1 cellular context compared by ENCODE assay signal in genomic region chr11:2730323-2731284, GRCh38.
TF ChIP-seq lines count a peak whose summit lies in the region.

No MANE protein-coding gene starts in this region.

TF ChIP-seq in HepG2, 621 proteins besides CTCF, POLR2A, EP300 and RAD21 (continued from another document):
- 0 out of 2 replicates have a peak, but pooled peaks have one; percentile 28 for TF ChIP-seq HINFP (CRISPR knock-in tag; IDR thresholded peaks at IDR 0.05; ENCODE audit: low read depth)
- peak; percentile 67; the same call in 1 of the 2 replicates for TF ChIP-seq ZNF296 (CRISPR knock-in tag; conservative IDR thresholded peaks at IDR 0.05)
